In genomic region chr2:85355521-85355920, GRCh38 we compare ENCODE assay signal across 8 cellular contexts. TPM values are rescaled to one million over a fixed set of nuclear protein-coding genes. Genes with fewer than 3 reads are reported as not detected.
DNase-seq lines count a peak whose midpoint lies in the region; ATAC-seq and TF ChIP-seq lines count a peak whose summit lies in the region.
"Had no signal": no experiment of that assay in that cellular context is flagged by ENCODE, and none has a peak within 500 bp of the region (broad histone marks: within the 10 kb centered on the region; RNA-seq: fewer than 3 reads in every experiment).

No MANE protein-coding gene starts in this region.

- CTCF ChIA-PET in activated B cell treated with CpG ODN at 0.5 μM for 24 hours (lab: Charles Lee): interaction anchor here (1.3 kb wide), 1 partner anchor 64 kb away, joined by 6 read pairs; the partner anchor contains the start of gene SH2D6

- TF ChIP-seq CTCF in HFF-Myc (IDR thresholded peaks at IDR 0.05; ENCODE audit: low read depth, low read length, missing control alignments) (no peak), activated B cell treated with CpG ODN at 0.5 μM for 24 hours (IDR thresholded peaks at IDR 0.05) (no peak), left ventricle myocardium inferior (IDR thresholded peaks at IDR 0.05; ENCODE audit: borderline replicate concordance) (no peak)

- peak overlapping the region; percentile 50 for H3K27ac Mint-ChIP-seq in activated B cell treated with CpG ODN at 0.5 μM for 24 hours
- peak overlapping the region; percentile 91 for H3K27ac Mint-ChIP-seq in stimulated activated memory B cell treated with anti-CD40 and anti-IgM and Interleukin-4, amounts not matched to agents 10 μg/mL and 1 μg/mL and 100 μg/mL, for 72 hours

- H3K4me3 ChIP-seq in HFF-Myc (replicated peaks; ENCODE audit: low read depth, low read length) (peak overlapping the region; percentile 91), left ventricle myocardium inferior (peak overlapping the region; percentile 79)

- H3K27ac ChIP-seq in left ventricle myocardium inferior (replicated peaks): no peak overlapping the region

- H3K4me3 Mint-ChIP-seq in activated B cell treated with CpG ODN at 0.5 μM for 24 hours: peak overlapping the region; percentile 100
- H3K4me3 Mint-ChIP-seq in stimulated activated memory B cell treated with anti-CD40 and anti-IgM and Interleukin-4, amounts not matched to agents 10 μg/mL and 1 μg/mL and 100 μg/mL, for 72 hours: peak overlapping the region; percentile 96

- H3K36me3 Mint-ChIP-seq in activated B cell treated with CpG ODN at 0.5 μM for 24 hours (ENCODE audit: low read depth): peaks cover 43% of the 10 kb centered on the region
- peaks cover 29% of the 10 kb centered on the region for H3K36me3 Mint-ChIP-seq in stimulated activated memory B cell treated with anti-CD40 and anti-IgM and Interleukin-4, amounts not matched to agents 10 μg/mL and 1 μg/mL and 100 μg/mL, for 72 hours

- H3K36me3 ChIP-seq in left ventricle myocardium inferior: peaks cover 53% of the 10 kb centered on the region

- H3K9me3 Mint-ChIP-seq in activated B cell treated with CpG ODN at 0.5 μM for 24 hours: no peaks in the 10 kb centered on the region
- H3K9me3 Mint-ChIP-seq in stimulated activated memory B cell treated with anti-CD40 and anti-IgM and Interleukin-4, amounts not matched to agents 10 μg/mL and 1 μg/mL and 100 μg/mL, for 72 hours: no peaks in the 10 kb centered on the region

- intact Hi-C loops in activated B cell treated with CpG ODN at 0.5 μM for 24 hours (cut with micrococcal nuclease): loop anchor here (2.0 kb wide), 1 partner anchor 197 kb away; no protein-coding TSS in a partner anchor
- intact Hi-C loops in left ventricle myocardium inferior (cut with micrococcal nuclease): no loop called here

- peaks cover 56% of the 10 kb centered on the region for H3K4me1 ChIP-seq in left ventricle myocardium inferior

- H3K4me1 Mint-ChIP-seq in activated B cell treated with CpG ODN at 0.5 μM for 24 hours: peaks cover 48% of the 10 kb centered on the region
- peaks cover 48% of the 10 kb centered on the region for H3K4me1 Mint-ChIP-seq in stimulated activated memory B cell treated with anti-CD40 and anti-IgM and Interleukin-4, amounts not matched to agents 10 μg/mL and 1 μg/mL and 100 μg/mL, for 72 hours

- POLR2A ChIA-PET in activated B cell treated with CpG ODN at 0.5 μM for 24 hours (lab: Charles Lee): interaction anchor here (1.2 to 4.2 kb wide), 13 partner anchors 9 to 257 kb away, joined by 3 to 93 read pairs (median 10); partner anchors contain the start of genes C2orf68, GGCX, MAT2A and SH2D6

- ATAC-seq in activated B cell treated with CpG ODN at 0.5 μM for 24 hours (ENCODE audit: low read depth) (no peak), HG02885 (IDR thresholded peaks at IDR 0.05; ENCODE audit: poor library complexity, unreplicated experiment) (no peak)
- ATAC-seq in stimulated activated memory B cell treated with anti-CD40 and anti-IgM and Interleukin-4, amounts not matched to agents 10 μg/mL and 1 μg/mL and 100 μg/mL, for 72 hours: no peak

- H3K9me3 ChIP-seq in left ventricle myocardium inferior (replicated peaks): no peaks in the 10 kb centered on the region
- H3K9me3 ChIP-seq: neutrophil had no signal

- H3K27me3 Mint-ChIP-seq in activated B cell treated with CpG ODN at 0.5 μM for 24 hours: no peaks in the 10 kb centered on the region
- H3K27me3 Mint-ChIP-seq in stimulated activated memory B cell treated with anti-CD40 and anti-IgM and Interleukin-4, amounts not matched to agents 10 μg/mL and 1 μg/mL and 100 μg/mL, for 72 hours: no peaks in the 10 kb centered on the region

- no peaks in the 10 kb centered on the region for H3K27me3 ChIP-seq in left ventricle myocardium inferior (ENCODE audit: low read depth)
- H3K27me3 ChIP-seq: neutrophil had no signal

- DNase-seq in HFF-Myc (ENCODE audit: extremely low read depth, low read depth) (no peak), activated B cell treated with CpG ODN at 0.5 μM for 24 hours (no peak), left ventricle myocardium inferior (no peak), UCSD-AML1 (lab: John Stamatoyannopoulos, UW; ENCODE audit: unreplicated experiment) (no peak), T1000 (lab: John Stamatoyannopoulos, UW) (no peak)

RNA-seq across cellular contexts. Expression of gene ELMOD3, which starts 1.0 kb away (rescaled TPM):
- total RNA-seq in activated B cell treated with CpG ODN at 0.5 μM for 24 hours: 19.2 and 25.4 TPM in 2 replicates
- 10.6 TPM for total RNA-seq in left ventricle myocardium inferior

RNA-seq across cellular contexts. Expression of gene RETSAT, which starts 1.2 kb away (rescaled TPM):
- total RNA-seq in activated B cell treated with CpG ODN at 0.5 μM for 24 hours: 16.9 and 17.1 TPM in 2 replicates
- 39.4 TPM for total RNA-seq in left ventricle myocardium inferior

RNA-seq across cellular contexts. Expression of gene TGOLN2, which starts 27.7 kb away (rescaled TPM):
- total RNA-seq in activated B cell treated with CpG ODN at 0.5 μM for 24 hours (103 and 119 TPM in 2 replicates), left ventricle myocardium inferior (71.5 TPM)

RNA-seq across cellular contexts. Expression of gene CAPG, which starts 54.6 kb away (rescaled TPM):
- total RNA-seq in activated B cell treated with CpG ODN at 0.5 μM for 24 hours (208 and 213 TPM in 2 replicates), left ventricle myocardium inferior (3.5 TPM)
